ENCODE assay signal across 1 cellular context in the genomic region with DNA sequence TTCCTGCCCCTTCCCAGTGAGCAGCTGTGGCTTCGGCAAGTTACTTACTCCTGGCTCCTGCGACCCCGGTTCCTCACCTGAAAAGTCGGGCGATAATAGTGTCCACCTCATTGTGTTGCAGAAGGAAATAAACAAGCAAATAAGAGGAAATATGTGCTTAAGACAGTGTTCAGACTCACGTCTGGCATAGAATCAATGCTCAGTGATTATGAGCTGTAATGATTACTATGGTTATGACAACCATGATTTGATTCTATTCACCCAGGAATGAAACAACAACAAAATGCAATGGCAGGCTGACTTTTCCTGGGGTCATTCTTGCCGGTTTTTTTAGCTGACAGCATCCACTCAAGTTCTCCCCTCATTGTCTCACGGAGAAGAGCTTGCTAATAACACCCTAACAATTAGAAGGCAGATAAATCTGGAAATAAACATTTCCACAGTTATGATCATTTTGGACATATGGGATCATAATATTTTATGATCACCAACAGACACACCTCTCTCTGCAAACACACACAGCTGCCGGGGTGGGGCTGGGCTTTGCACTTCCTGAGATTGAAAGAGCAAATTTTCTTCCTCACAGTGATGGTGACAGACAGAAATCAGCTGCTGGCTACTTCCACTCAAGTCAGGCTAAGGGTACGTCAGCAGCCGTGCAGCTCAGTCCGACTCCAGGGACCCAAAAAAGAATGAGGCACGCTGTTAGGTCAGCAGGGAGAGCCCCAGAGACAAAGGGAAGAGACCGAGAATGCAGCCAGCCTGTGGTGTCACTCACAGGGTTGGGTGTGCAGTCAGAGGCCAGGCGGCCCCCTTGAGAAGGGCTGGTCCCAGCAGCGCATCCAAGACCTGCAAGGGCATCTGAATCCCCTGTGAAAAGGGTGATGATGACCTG.
TF ChIP-seq lines count a peak whose summit lies in the region.

No MANE protein-coding gene starts in this region.

TF ChIP-seq in WTC11, 78 proteins besides CTCF, POLR2A, EP300 and RAD21 (continued from another document):
- TF ChIP-seq, protein P1, sequence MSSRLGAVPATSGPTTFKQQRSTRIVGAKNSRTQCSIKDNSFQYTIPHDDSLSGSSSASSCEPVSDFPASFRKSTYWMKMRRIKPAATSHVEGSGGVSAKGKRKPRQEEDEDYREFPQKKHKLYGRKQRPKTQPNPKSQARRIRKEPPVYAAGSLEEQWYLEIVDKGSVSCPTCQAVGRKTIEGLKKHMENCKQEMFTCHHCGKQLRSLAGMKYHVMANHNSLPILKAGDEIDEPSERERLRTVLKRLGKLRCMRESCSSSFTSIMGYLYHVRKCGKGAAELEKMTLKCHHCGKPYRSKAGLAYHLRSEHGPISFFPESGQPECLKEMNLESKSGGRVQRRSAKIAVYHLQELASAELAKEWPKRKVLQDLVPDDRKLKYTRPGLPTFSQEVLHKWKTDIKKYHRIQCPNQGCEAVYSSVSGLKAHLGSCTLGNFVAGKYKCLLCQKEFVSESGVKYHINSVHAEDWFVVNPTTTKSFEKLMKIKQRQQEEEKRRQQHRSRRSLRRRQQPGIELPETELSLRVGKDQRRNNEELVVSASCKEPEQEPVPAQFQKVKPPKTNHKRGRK (CRISPR knock-in tag; IDR thresholded peaks at IDR 0.05; ENCODE audit: borderline replicate concordance) = no peak
- TF ChIP-seq FOXP4 (CRISPR knock-in tag; IDR thresholded peaks at IDR 0.05) (no peak), ZBTB21 (CRISPR knock-in tag; IDR thresholded peaks at IDR 0.05; ENCODE audit: borderline replicate concordance) (no peak), NFE2L1 (CRISPR knock-in tag; IDR thresholded peaks at IDR 0.05) (no peak), ZMAT4 (CRISPR knock-in tag; IDR thresholded peaks at IDR 0.05) (no peak), ZNF281 (CRISPR knock-in tag; IDR thresholded peaks at IDR 0.05) (no peak), ATF3 (CRISPR knock-in tag; conservative IDR thresholded peaks at IDR 0.05) (no peak)
